Comparison of ENCODE assay signal across 1 cellular context in genomic region chr14:102822311-102822863, GRCh38.
A peak's percentile ranks its signal among the peaks of the same experiment; 100 is the strongest.
TF ChIP-seq lines count a peak whose summit lies in the region.

No MANE protein-coding gene starts in this region.

TF ChIP-seq in GM12878, 131 proteins besides CTCF, POLR2A, EP300 and RAD21 (continued from another document):
- TF ChIP-seq PKNOX1 (IDR thresholded peaks at IDR 0.05) (no peak), DPF2 (IDR thresholded peaks at IDR 0.05) (peak; percentile 55; the same call in 1 of the 2 replicates), MEF2B (IDR thresholded peaks at IDR 0.05; ENCODE audit: partially characterized antibody, poor library complexity, severe bottlenecking) (no peak), LARP7 (IDR thresholded peaks at IDR 0.05) (no peak)
TF ChIP-seq in GM12878: peak in this region for 14.
